In genomic region chr2:47207614-47208013, GRCh38 we compare ENCODE assay signal across 16 cellular contexts. TPM values are rescaled to one million over a fixed set of nuclear protein-coding genes. Genes with fewer than 3 reads are reported as not detected.
DNase-seq lines count a peak whose midpoint lies in the region; ATAC-seq, FAIRE-seq and TF ChIP-seq lines count a peak whose summit lies in the region.
"Had no signal": no experiment of that assay in that cellular context is flagged by ENCODE, and none has a peak within 500 bp of the region (broad histone marks: within the 10 kb centered on the region; RNA-seq: fewer than 3 reads in every experiment).

No MANE protein-coding gene starts in this region.

- no peak for TF ChIP-seq RAD21 in HepG2 (CRISPR knock-in tag; IDR thresholded peaks at IDR 0.05)
- TF ChIP-seq RAD21 in K562 (CRISPR knock-in tag; conservative IDR thresholded peaks at IDR 0.05 in 1 of 2, IDR thresholded peaks at IDR 0.05 in 1 of 2) = no peak

- no peak for FAIRE-seq in HepG2 (lab: Jason Lieb, UNC)
- no peak for FAIRE-seq in K562 (lab: Jason Lieb, UNC)

- DNase-seq in HepG2 (ENCODE audit: low spot score) = no peak
- DNase-seq in right lobe of liver = no peak
- no peak for DNase-seq in K562 (ENCODE audit: extremely low read depth in 1 of 4, low spot score in 3 of 4)
- DNase-seq in mesendoderm = no peak
- DNase-seq in HUDEP-2 (lab: John Stamatoyannopoulos, UW; ENCODE audit: unreplicated experiment in 76 of 76) = no peak
- DNase-seq in cerebellum (ENCODE audit: low spot score) = no peak
- no peak for DNase-seq in superior temporal gyrus (ENCODE audit: extremely low spot score)
- DNase-seq in cerebellar cortex (ENCODE audit: low spot score) = no peak
- DNase-seq: 8988T, DMS79 treated with DMSO at 0.1 percent for 48 hours, GF-D8, GOT3, HCEC 1CT, KG1 had no signal

- no peak overlapping the region for H2BK15ac ChIP-seq in mesendoderm (replicated peaks; ENCODE audit: low read depth)

- H3K79me2 ChIP-seq in HepG2 (ENCODE audit: insufficient read depth, low read length) = no peaks in the 10 kb centered on the region
- H3K79me2 ChIP-seq in K562 (ENCODE audit: control insufficient read depth, insufficient read depth, low read length) = no peaks in the 10 kb centered on the region
- no peaks in the 10 kb centered on the region for H3K79me2 ChIP-seq in mesendoderm (ENCODE audit: control insufficient read depth, insufficient read depth, low read length)

- 44% methylated on average over 4 of the region's 4 CpGs for WGBS in HepG2 (ENCODE audit: low lambda C conversion rate)
- 94% methylated on average over 4 of the region's 4 CpGs for WGBS in right lobe of liver (ENCODE audit: insufficient coverage, low coverage, low lambda C conversion rate, missing lambda C conversion rate)
- WGBS in K562 (ENCODE audit: insufficient coverage, low coverage, missing lambda C conversion rate) = 76% methylated on average over 3 of the region's 4 CpGs
- no CpG with 5 or more reads among the region's 4 CpGs for WGBS in mesendoderm (ENCODE audit: extremely low coverage, insufficient coverage, low lambda C conversion rate)

- no peak for TF ChIP-seq EP300 in HepG2 (IDR thresholded peaks at IDR 0.05; ENCODE audit: low read depth in 2 of 2, low read length in 2 of 2)
- no peak for TF ChIP-seq EP300 in HepG2 (CRISPR knock-in tag; IDR thresholded peaks at IDR 0.05; ENCODE audit: borderline replicate concordance)
- no peak for TF ChIP-seq EP300 in K562 (IDR thresholded peaks at IDR 0.05; ENCODE audit: low read length)

- H3K4me2 ChIP-seq in HepG2 (ENCODE audit: low read depth, low read length) (no peak overlapping the region), K562 (ENCODE audit: insufficient read depth, low read length) (no peak overlapping the region), mesendoderm (ENCODE audit: low read length) (no peak overlapping the region)
- H3K4me2 ChIP-seq: BLaER1 treated with 17β-estradiol and CSF1 and Interleukin-3, amounts not matched to agents 10 nM and 100 nM had no signal

- no peak overlapping the region for H2AFZ ChIP-seq in HepG2 (ENCODE audit: low read length)
- no peak overlapping the region for H2AFZ ChIP-seq in K562 (ENCODE audit: low read depth, low read length)

- H3K4me3 ChIP-seq in HepG2 (replicated peaks in 1 of 3; ENCODE audit: insufficient read depth in 1 of 3, low read depth in 2 of 3, low read length in 3 of 3) (no peak overlapping the region), right lobe of liver (no peak overlapping the region), K562 (no peak overlapping the region), mesendoderm (ENCODE audit: low read length) (no peak overlapping the region)
- H3K4me3 ChIP-seq: BLaER1 treated with 17β-estradiol and CSF1 and Interleukin-3, amounts not matched to agents 10 nM and 100 nM had no signal

- no peak for TF ChIP-seq POLR2A in HepG2 (IDR thresholded peaks at IDR 0.05; ENCODE audit: insufficient read depth in 1 of 2, low read depth in 2 of 2, low read length in 2 of 2)
- no peak for TF ChIP-seq POLR2A in right lobe of liver (IDR thresholded peaks at IDR 0.05)
- TF ChIP-seq POLR2A in K562 (conservative IDR thresholded peaks at IDR 0.05) = no peak

- H3K4me1 ChIP-seq in HepG2 (ENCODE audit: insufficient read depth, low read length) (peaks cover 19% of the 10 kb centered on the region), right lobe of liver (peaks cover 0 to 12% (median 4%) of the 10 kb centered on the region in 4 donors), K562 (replicated peaks in 1 of 2; ENCODE audit: control insufficient read depth in 2 of 2, insufficient read depth in 2 of 2, low read length in 2 of 2) (peaks cover 9 to 19% of the 10 kb centered on the region in 2 experiments), mesendoderm (ENCODE audit: control insufficient read depth, low read depth, low read length) (peaks cover 3% of the 10 kb centered on the region)

- H2AK5ac ChIP-seq in mesendoderm (ENCODE audit: low read length) = no peak overlapping the region

- in situ Hi-C loops in HepG2 (cut with HindIII; ENCODE audit: extremely low pct_ligation_motif_present, low pct_unique_long_range_greater_than_20kb) = no loop called here
- in situ Hi-C loops in K562 (cut with MboI) = no loop called here

- POLR2A ChIA-PET in HepG2 (lab: Yijun Ruan, JAX) = no interaction called here
- POLR2A ChIA-PET in K562 (lab: Yijun Ruan, JAX) = no interaction called here

- intact Hi-C loops in HepG2 (cut with micrococcal nuclease; ENCODE audit: unreplicated experiment) = no loop called here
- intact Hi-C loops in right lobe of liver (cut with DNase I) = no loop called here
- intact Hi-C loops in K562 (cut with micrococcal nuclease) = no loop called here

- H3K18ac ChIP-seq in mesendoderm (ENCODE audit: low read length) = no peak overlapping the region

- H3K9ac ChIP-seq in HepG2 (ENCODE audit: insufficient read depth, low read depth, low read length) (no peak overlapping the region), K562 (ENCODE audit: insufficient read depth in 1 of 2, low read depth in 2 of 2, low read length in 2 of 2) (no peak overlapping the region), mesendoderm (ENCODE audit: low read length) (no peak overlapping the region)
- H3K9ac ChIP-seq: BLaER1 treated with 17β-estradiol and CSF1 and Interleukin-3, amounts not matched to agents 10 nM and 100 nM had no signal

- no peaks in the 10 kb centered on the region for H3K9me1 ChIP-seq in K562 (ENCODE audit: control insufficient read depth, insufficient read depth, low read length)

- H4K8ac ChIP-seq in mesendoderm (ENCODE audit: low read depth, low read length) = no peak overlapping the region

- H3K56ac ChIP-seq in mesendoderm (ENCODE audit: low read length) = no peak overlapping the region

- no peak overlapping the region for H2BK120ac ChIP-seq in mesendoderm (ENCODE audit: low read depth, low read length)

- H3K27ac ChIP-seq in HepG2 (ENCODE audit: extremely low read length, insufficient read depth, low read length) = no peak overlapping the region
- no peak overlapping the region for H3K27ac ChIP-seq in right lobe of liver
- H3K27ac ChIP-seq in K562 (ENCODE audit: extremely low read depth, low read depth, low read length) = no peak overlapping the region
- no peak overlapping the region for H3K27ac ChIP-seq in mesendoderm (ENCODE audit: low read depth, low read length)
- H3K27ac ChIP-seq: BLaER1 treated with 17β-estradiol and CSF1 and Interleukin-3, amounts not matched to agents 10 nM and 100 nM had no signal

- no peak overlapping the region for H2BK5ac ChIP-seq in mesendoderm (ENCODE audit: low read length)

- CTCF ChIA-PET in HepG2 (lab: Yijun Ruan, JAX; ENCODE audit: low intra/inter-chr PET ratio, low total read pairs) = no interaction called here
- CTCF ChIA-PET in K562 (lab: Yijun Ruan, JAX; ENCODE audit: low intra/inter-chr PET ratio) = no interaction called here

- BruUV-seq in HepG2 (replicated peaks; lab: Mats Ljungman, UMichigan) (no TSS peak), K562 (replicated peaks; lab: Mats Ljungman, UMichigan) (no TSS peak)

- peaks cover 10 to 47% of the 10 kb centered on the region in 2 experiments for H3K27me3 ChIP-seq in HepG2 (ENCODE audit: control insufficient read depth in 1 of 2, insufficient read depth in 2 of 2, low read length in 2 of 2)
- no peaks in the 10 kb centered on the region for H3K27me3 ChIP-seq in right lobe of liver
- no peaks in the 10 kb centered on the region for H3K27me3 ChIP-seq in K562 (ENCODE audit: control insufficient read depth in 2 of 2, insufficient read depth in 2 of 2, low read length in 2 of 2)
- no peaks in the 10 kb centered on the region for H3K27me3 ChIP-seq in mesendoderm (ENCODE audit: insufficient read depth, low read length, poor library complexity)
- H3K27me3 ChIP-seq: BLaER1 treated with 17β-estradiol and CSF1 and Interleukin-3, amounts not matched to agents 10 nM and 100 nM had no signal

- H3K23ac ChIP-seq in mesendoderm (ENCODE audit: low read length) = peak overlapping the region; percentile 38

- TF ChIP-seq CTCF in HepG2 (CRISPR knock-in tag; IDR thresholded peaks at IDR 0.05) (no peak), right lobe of liver (IDR thresholded peaks at IDR 0.05) (no peak), K562 (IDR thresholded peaks at IDR 0.05 in 2 of 3, conservative IDR thresholded peaks at IDR 0.05 in 1 of 3; ENCODE audit: insufficient read depth in 2 of 3, low read depth in 1 of 3, low read length in 3 of 3) (no peak)

- no peaks in the 10 kb centered on the region for H4K20me1 ChIP-seq in HepG2 (ENCODE audit: insufficient read depth, low read length)
- no peaks in the 10 kb centered on the region for H4K20me1 ChIP-seq in K562 (replicated peaks; ENCODE audit: control insufficient read depth, insufficient read depth, low read length)
- H4K20me1 ChIP-seq: BLaER1 treated with 17β-estradiol and CSF1 and Interleukin-3, amounts not matched to agents 10 nM and 100 nM had no signal

- H4K5ac ChIP-seq in mesendoderm (ENCODE audit: low read length) = no peak overlapping the region

- H3K36me3 ChIP-seq in HepG2 (replicated peaks in 1 of 2; ENCODE audit: control insufficient read depth in 1 of 2, insufficient read depth in 2 of 2, low read length in 2 of 2) (no peaks in the 10 kb centered on the region), right lobe of liver (no peaks in the 10 kb centered on the region), K562 (ENCODE audit: control insufficient read depth, insufficient read depth, low read length) (no peaks in the 10 kb centered on the region), mesendoderm (ENCODE audit: control insufficient read depth, insufficient read depth, low read length) (no peaks in the 10 kb centered on the region)
- H3K36me3 ChIP-seq: BLaER1 treated with 17β-estradiol and CSF1 and Interleukin-3, amounts not matched to agents 10 nM and 100 nM had no signal

- no peaks in the 10 kb centered on the region for H3K9me3 ChIP-seq in HepG2 (ENCODE audit: low read length)
- H3K9me3 ChIP-seq in right lobe of liver = no peaks in the 10 kb centered on the region
- 0 out of 2 replicates have a peak, but pooled peaks cover 4% of the 10 kb centered on the region for H3K9me3 ChIP-seq in K562 (replicated peaks; ENCODE audit: control insufficient read depth, insufficient read depth, low read depth, low read length)

- H3K79me1 ChIP-seq in mesendoderm (ENCODE audit: low read length) = no peaks in the 10 kb centered on the region

- H3K4ac ChIP-seq in mesendoderm (ENCODE audit: low read depth, low read length) = no peak overlapping the region

- ATAC-seq in HepG2 (no peak), right lobe of liver (no peak), K562 (no peak)

RNA-seq across cellular contexts. Expression of gene CALM2, which starts 31.3 kb away (rescaled TPM):
- total RNA-seq in HepG2 (2016; rRNA removed; fragmentation: Illumina TruSeq; extraction: Trizol) = 1,135 and 1,941 TPM in 2 replicates
- 204 and 218 TPM in 2 replicates for total RNA-seq in HepG2 (2016; cell fraction: cytosol; rRNA removed; fragmentation: Illumina TruSeq; extraction: Trizol; ENCODE audit: low read depth)
- total RNA-seq in HepG2 (2016; cell fraction: insoluble cytoplasmic fraction; rRNA removed; fragmentation: Illumina TruSeq; extraction: Trizol) = 1,133 and 2,031 TPM in 2 replicates
- 342 and 376 TPM in 2 replicates for total RNA-seq in HepG2 (2016; cell fraction: membrane; rRNA removed; fragmentation: Illumina TruSeq; extraction: Trizol)
- total RNA-seq in HepG2 (2016; cell fraction: nucleus; rRNA removed; fragmentation: Illumina TruSeq; extraction: Trizol) = 391 and 398 TPM in 2 replicates
- 199 and 375 TPM in 2 replicates for polyA plus RNA-seq in HepG2 (2011; rRNA removed)
- polyA plus RNA-seq in HepG2 (2011; cell fraction: cytosol; rRNA removed) = 180 and 322 TPM in 2 replicates
- 56.5 and 80.7 TPM in 2 replicates for polyA plus RNA-seq in HepG2 (2011; cell fraction: nucleus; rRNA removed)
- 523 and 688 TPM in 2 replicates for polyA plus RNA-seq in HepG2 (2012)
- 147 and 158 TPM in 2 replicates for polyA plus RNA-seq in HepG2 (2016; cell fraction: cytosol; fragmentation: Illumina TruSeq; extraction: Trizol; ENCODE audit: low read depth)
- polyA plus RNA-seq in HepG2 (2016; cell fraction: insoluble cytoplasmic fraction; fragmentation: Illumina TruSeq; extraction: Trizol; ENCODE audit: low read depth) = 1,845 and 2,024 TPM in 2 replicates
- 291 and 300 TPM in 2 replicates for polyA plus RNA-seq in HepG2 (2016; cell fraction: membrane; fragmentation: Illumina TruSeq; extraction: Trizol; ENCODE audit: low read depth)
- 648 and 664 TPM in 2 replicates for polyA plus RNA-seq in HepG2 (2016; cell fraction: nucleus; fragmentation: Illumina TruSeq; extraction: Trizol; ENCODE audit: insufficient read depth, low read depth)
- 41.7 and 64.0 TPM in 2 replicates for polyA minus RNA-seq in HepG2 (2011; rRNA and poly(A)+ RNA removed; ENCODE audit: low replicate concordance)
- polyA minus RNA-seq in HepG2 (2011; cell fraction: cytosol; rRNA and poly(A)+ RNA removed) = 133 and 146 TPM in 2 replicates
- polyA minus RNA-seq in HepG2 (2011; cell fraction: nucleus; rRNA and poly(A)+ RNA removed) = 169 and 178 TPM in 2 replicates
- 100 to 1,000 TPM; 130 to 301 (median 227) TPM for total RNA-seq in right lobe of liver
- 47.4 and 171 TPM in 2 replicates for total RNA-seq in K562 (2011; cell fraction: chromatin; rRNA removed; ENCODE audit: low replicate concordance)
- total RNA-seq in K562 (2011; cell fraction: nucleolus; rRNA removed) = 27.7 and 36.5 TPM in 2 replicates
- total RNA-seq in K562 (2011; cell fraction: nucleoplasm; rRNA removed) = 119 and 209 TPM in 2 replicates
- 304 and 331 TPM in 2 replicates for total RNA-seq in K562 (2014; rRNA removed)
- total RNA-seq in K562 (2014; rRNA removed; fragmentation: Illumina TruSeq; extraction: Trizol) = 656 and 729 TPM in 2 replicates
- 436 and 447 TPM in 2 replicates for total RNA-seq in K562 (2015; rRNA removed; fragmentation: Illumina TruSeq; extraction: Trizol)
- 357 and 363 TPM in 2 replicates for total RNA-seq in K562 (2021)
- polyA plus RNA-seq in K562 (2011; rRNA removed) = 225 and 326 TPM in 2 replicates
- 55.4 and 201 TPM in 2 replicates for polyA plus RNA-seq in K562 (2011; cell fraction: cytosol; rRNA removed)
- 55.4 and 96.4 TPM in 2 replicates for polyA plus RNA-seq in K562 (2011; cell fraction: nucleus; rRNA removed)
- 409 and 511 TPM in 2 replicates for polyA plus RNA-seq in K562 (2012)
- polyA plus RNA-seq in K562 (2014; fragmentation: Illumina TruSeq; extraction: Trizol) = 457 and 479 TPM in 2 replicates
- 1,000 to 10,000 TPM; 1,257 to 1,855 TPM for polyA plus RNA-seq in K562 (2014; fragmentation: Nextera tagmentation; extraction: Ambion mirVana)
- 316 and 329 TPM in 2 replicates for polyA plus RNA-seq in K562 (2014; rRNA removed)
- polyA minus RNA-seq in K562 (2011; rRNA and poly(A)+ RNA removed) = 319 and 344 TPM in 2 replicates
- 93.9 and 115 TPM in 2 replicates for polyA minus RNA-seq in K562 (2011; cell fraction: cytosol; rRNA and poly(A)+ RNA removed)
- 54.7 and 100 TPM in 2 replicates for polyA minus RNA-seq in K562 (2011; cell fraction: nucleus; rRNA and poly(A)+ RNA removed)
- polyA plus RNA-seq in mesendoderm (2013, experiment 1 of 2) = 410 TPM
- polyA plus RNA-seq in mesendoderm (2013, experiment 2 of 2) = 416 TPM
- total RNA-seq in cerebellum = 526 TPM

RNA-seq across cellular contexts. Expression of gene STPG4, which starts 52.5 kb away (rescaled TPM):
- 0.15 TPM in 2 replicates for total RNA-seq in HepG2 (2016; rRNA removed; fragmentation: Illumina TruSeq; extraction: Trizol)
- 0.53 and 1.1 TPM in 2 replicates for total RNA-seq in HepG2 (2016; cell fraction: cytosol; rRNA removed; fragmentation: Illumina TruSeq; extraction: Trizol; ENCODE audit: low read depth)
- 0.28 TPM in 1 of 2 replicates, not detected in the other for total RNA-seq in HepG2 (2016; cell fraction: insoluble cytoplasmic fraction; rRNA removed; fragmentation: Illumina TruSeq; extraction: Trizol)
- 0.34 and 0.71 TPM in 2 replicates for total RNA-seq in HepG2 (2016; cell fraction: membrane; rRNA removed; fragmentation: Illumina TruSeq; extraction: Trizol)
- total RNA-seq in HepG2 (2016; cell fraction: nucleus; rRNA removed; fragmentation: Illumina TruSeq; extraction: Trizol) = 0.41 and 0.75 TPM in 2 replicates
- 0.11 and 0.20 TPM in 2 replicates for polyA plus RNA-seq in HepG2 (2011; rRNA removed)
- not detected in 2 replicates for polyA plus RNA-seq in HepG2 (2011; cell fraction: cytosol; rRNA removed)
- polyA plus RNA-seq in HepG2 (2011; cell fraction: nucleus; rRNA removed) = 0.19 and 0.80 TPM in 2 replicates
- 0.17 and 0.27 TPM in 2 replicates for polyA plus RNA-seq in HepG2 (2012)
- not detected in 2 replicates for polyA plus RNA-seq in HepG2 (2016; cell fraction: cytosol; fragmentation: Illumina TruSeq; extraction: Trizol; ENCODE audit: low read depth)
- not detected in 2 replicates for polyA plus RNA-seq in HepG2 (2016; cell fraction: insoluble cytoplasmic fraction; fragmentation: Illumina TruSeq; extraction: Trizol; ENCODE audit: low read depth)
- polyA plus RNA-seq in HepG2 (2016; cell fraction: membrane; fragmentation: Illumina TruSeq; extraction: Trizol; ENCODE audit: low read depth) = not detected in 2 replicates
- not detected in 2 replicates for polyA plus RNA-seq in HepG2 (2016; cell fraction: nucleus; fragmentation: Illumina TruSeq; extraction: Trizol; ENCODE audit: insufficient read depth, low read depth)
- 0.23 and 0.32 TPM in 2 replicates for polyA minus RNA-seq in HepG2 (2011; rRNA and poly(A)+ RNA removed; ENCODE audit: low replicate concordance)
- not detected in 2 replicates for polyA minus RNA-seq in HepG2 (2011; cell fraction: cytosol; rRNA and poly(A)+ RNA removed)
- 1.5 and 2.6 TPM in 2 replicates for polyA minus RNA-seq in HepG2 (2011; cell fraction: nucleus; rRNA and poly(A)+ RNA removed)
- total RNA-seq in right lobe of liver = not detected
- total RNA-seq in K562 (2011; cell fraction: chromatin; rRNA removed; ENCODE audit: low replicate concordance) = 0.51 and 0.72 TPM in 2 replicates
- 0.79 TPM in 1 of 2 replicates, not detected in the other for total RNA-seq in K562 (2011; cell fraction: nucleolus; rRNA removed)
- not detected in 2 replicates for total RNA-seq in K562 (2011; cell fraction: nucleoplasm; rRNA removed)
- 0.68 TPM in 1 of 2 replicates, not detected in the other for total RNA-seq in K562 (2014; rRNA removed)
- 0.22 and 0.38 TPM in 2 replicates for total RNA-seq in K562 (2014; rRNA removed; fragmentation: Illumina TruSeq; extraction: Trizol)
- not detected in 2 replicates for total RNA-seq in K562 (2015; rRNA removed; fragmentation: Illumina TruSeq; extraction: Trizol)
- not detected in 2 replicates for total RNA-seq in K562 (2021)
- polyA plus RNA-seq in K562 (2011; rRNA removed) = not detected in 2 replicates
- polyA plus RNA-seq in K562 (2011; cell fraction: cytosol; rRNA removed) = not detected in 2 replicates
- 0.24 TPM in 1 of 2 replicates, not detected in the other for polyA plus RNA-seq in K562 (2011; cell fraction: nucleus; rRNA removed)
- polyA plus RNA-seq in K562 (2012) = 0.26 TPM in 1 of 2 replicates, not detected in the other
- polyA plus RNA-seq in K562 (2014; fragmentation: Illumina TruSeq; extraction: Trizol) = 0.10 TPM in 1 of 2 replicates, not detected in the other
- not detected for polyA plus RNA-seq in K562 (2014; fragmentation: Nextera tagmentation; extraction: Ambion mirVana)
- polyA plus RNA-seq in K562 (2014; rRNA removed) = 0.28 TPM in 1 of 2 replicates, not detected in the other
- 0.33 and 0.39 TPM in 2 replicates for polyA minus RNA-seq in K562 (2011; rRNA and poly(A)+ RNA removed)
- polyA minus RNA-seq in K562 (2011; cell fraction: cytosol; rRNA and poly(A)+ RNA removed) = not detected in 2 replicates
- polyA minus RNA-seq in K562 (2011; cell fraction: nucleus; rRNA and poly(A)+ RNA removed) = 0.44 TPM in 1 of 2 replicates, not detected in the other
- 0.04 TPM for polyA plus RNA-seq in mesendoderm (2013, experiment 1 of 2)
- 0.13 TPM for polyA plus RNA-seq in mesendoderm (2013, experiment 2 of 2)
- total RNA-seq in cerebellum = 1.00 TPM
- polyA plus RNA-seq: IgD-negative memory B cell had no signal

Comparison
In these comparisons a context has a peak if more than half of its experiments do, and no peak if none do; other contexts are left out.
1. Of the 241 proteins assayed by ChIP-seq in both HepG2 and K562: peak only in HepG2: none; only in K562: CBX5 and TRIM24; in both: none; in neither: 239.